In genomic region chr14:35352274-35353233, GRCh38 we compare ENCODE assay signal across 1 cellular context.
A peak's percentile ranks its signal among the peaks of the same experiment; 100 is the strongest.
TF ChIP-seq lines count a peak whose summit lies in the region.

No MANE protein-coding gene starts in this region.

TF ChIP-seq in K562, 482 proteins besides CTCF, POLR2A, EP300 and RAD21 (continued from another document):
- TF ChIP-seq ZBTB40 (IDR thresholded peaks at IDR 0.05) (peak; percentile 24; the same call in 1 of the 2 replicates), ZBTB40 (CRISPR knock-in tag; IDR thresholded peaks at IDR 0.05) (no peak), E2F4 (CRISPR knock-in tag; IDR thresholded peaks at IDR 0.05; ENCODE audit: low read depth) (no peak), CHD1 (IDR thresholded peaks at IDR 0.05; ENCODE audit: low read length) (no peak), OTX1 (CRISPR knock-in tag; IDR thresholded peaks at IDR 0.05) (no peak), ATF3 (IDR thresholded peaks at IDR 0.05) (no peak), ATF3 (CRISPR knock-in tag; conservative IDR thresholded peaks at IDR 0.05) (no peak), ARHGAP35 (IDR thresholded peaks at IDR 0.05; ENCODE audit: partially characterized antibody) (peak; percentile 42), RNF219 (CRISPR knock-in tag; IDR thresholded peaks at IDR 0.05) (no peak), JUNB (CRISPR knock-in tag; conservative IDR thresholded peaks at IDR 0.05) (no peak), MLLT1 (IDR thresholded peaks at IDR 0.05) (peak; percentile 70 to 79), ZNF75A (CRISPR knock-in tag; IDR thresholded peaks at IDR 0.05) (no peak), ATF1 (CRISPR knock-in tag; IDR thresholded peaks at IDR 0.05) (no peak), ATF1 (tag; IDR thresholded peaks at IDR 0.05) (no peak), ZNF766 (CRISPR knock-in tag; conservative IDR thresholded peaks at IDR 0.05) (no peak), ZBTB17 (CRISPR knock-in tag; IDR thresholded peaks at IDR 0.05) (0 out of 2 replicates have a peak, but pooled peaks have one; percentile 12), CREM (IDR thresholded peaks at IDR 0.05; ENCODE audit: low read depth) (no peak), GATAD2A (IDR thresholded peaks at IDR 0.05) (peak; percentile 65; the same call in 1 of the 2 replicates), C11orf30 (IDR thresholded peaks at IDR 0.05; ENCODE audit: low read depth) (no peak), THAP12 (CRISPR knock-in tag; IDR thresholded peaks at IDR 0.05) (no peak), FOXP4 (CRISPR knock-in tag; IDR thresholded peaks at IDR 0.05; ENCODE audit: borderline replicate concordance) (no peak), HDAC1 (IDR thresholded peaks at IDR 0.05) (peak in 1 of 2 experiments; percentile 56; a peak in 1 of 4 replicates), CLOCK (CRISPR knock-in tag; IDR thresholded peaks at IDR 0.05; ENCODE audit: borderline replicate concordance) (no peak), ZNF165 (CRISPR knock-in tag; IDR thresholded peaks at IDR 0.05; ENCODE audit: borderline replicate concordance) (no peak), POLR2G (IDR thresholded peaks at IDR 0.05; ENCODE audit: low read depth, low read length) (no peak), ETV5 (CRISPR knock-in tag; IDR thresholded peaks at IDR 0.05; ENCODE audit: low read depth) (no peak), HLTF (IDR thresholded peaks at IDR 0.05) (0 out of 2 replicates have a peak, but pooled peaks have one; percentile 21), ZNF696 (CRISPR knock-in tag; conservative IDR thresholded peaks at IDR 0.05) (no peak), SPI1 (IDR thresholded peaks at IDR 0.05; ENCODE audit: borderline replicate concordance, low read depth, low read length) (no peak), HDGF (IDR thresholded peaks at IDR 0.05) (peak; percentile 93; the same call in 1 of the 2 replicates), BRCA1 (IDR thresholded peaks at IDR 0.05) (no peak), BRCA1 (CRISPR knock-in tag; IDR thresholded peaks at IDR 0.05) (no peak), TSC22D4 (tag; IDR thresholded peaks at IDR 0.05) (0 out of 2 replicates have a peak, but pooled peaks have one; percentile 49), CBX5 (IDR thresholded peaks at IDR 0.05; ENCODE audit: borderline replicate concordance, low read depth) (no peak), L3MBTL2 (IDR thresholded peaks at IDR 0.05) (no peak), SMARCE1 (IDR thresholded peaks at IDR 0.05) (no peak), SMARCA5 (IDR thresholded peaks at IDR 0.05) (peak; percentile 65; the same call in 1 of the 2 replicates), XRCC4 (IDR thresholded peaks at IDR 0.05; ENCODE audit: extremely low read depth, insufficient read depth, insufficient read length) (no peak)
